1 cellular context compared by ENCODE assay signal in genomic region chr10:50393784-50394183, GRCh38.
TF ChIP-seq lines count a peak whose summit lies in the region.

No MANE protein-coding gene starts in this region.

TF ChIP-seq in liver, 16 proteins besides CTCF, POLR2A, EP300 and RAD21 (continued from another document):
- TF ChIP-seq MAX (IDR thresholded peaks at IDR 0.05), result peak; percentile 23
- TF ChIP-seq EGR1 (IDR thresholded peaks at IDR 0.05; ENCODE audit: low read depth in 2 of 2), result no peak
